In the genomic region with DNA sequence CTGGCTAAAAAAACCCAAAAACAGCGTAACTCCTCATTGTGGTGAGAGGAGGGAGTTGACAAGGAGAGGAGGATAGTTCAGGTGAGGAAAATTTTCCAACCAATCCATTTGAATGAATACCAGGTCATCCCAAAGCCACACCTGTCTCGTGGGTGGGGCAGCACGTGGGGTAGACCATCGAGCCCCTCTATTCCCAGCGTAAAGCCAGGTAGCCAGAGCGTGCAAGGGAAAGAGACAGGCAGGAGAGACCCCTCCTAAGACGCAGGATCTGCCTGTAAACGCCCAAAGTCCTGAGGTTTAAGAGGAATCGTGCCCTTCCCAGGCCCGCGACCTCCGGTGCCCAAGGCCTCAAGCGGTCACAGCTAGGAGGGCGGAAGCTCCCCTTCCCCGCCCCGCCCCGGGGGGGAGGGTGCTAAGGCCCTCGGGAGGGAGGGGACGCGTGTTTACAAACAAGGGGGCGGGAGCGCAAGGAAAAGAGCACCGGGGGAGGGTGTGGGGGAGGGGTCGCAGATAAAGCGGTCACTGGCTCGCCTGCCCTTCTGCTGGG, we compare ENCODE assay signal across 1 cellular context.
TF ChIP-seq lines count a peak whose summit lies in the region.

No MANE protein-coding gene starts in this region.

TF ChIP-seq in HepG2, 621 proteins besides CTCF, POLR2A, EP300 and RAD21 (continued from another document and continues in another):
- TF ChIP-seq, protein P1, sequence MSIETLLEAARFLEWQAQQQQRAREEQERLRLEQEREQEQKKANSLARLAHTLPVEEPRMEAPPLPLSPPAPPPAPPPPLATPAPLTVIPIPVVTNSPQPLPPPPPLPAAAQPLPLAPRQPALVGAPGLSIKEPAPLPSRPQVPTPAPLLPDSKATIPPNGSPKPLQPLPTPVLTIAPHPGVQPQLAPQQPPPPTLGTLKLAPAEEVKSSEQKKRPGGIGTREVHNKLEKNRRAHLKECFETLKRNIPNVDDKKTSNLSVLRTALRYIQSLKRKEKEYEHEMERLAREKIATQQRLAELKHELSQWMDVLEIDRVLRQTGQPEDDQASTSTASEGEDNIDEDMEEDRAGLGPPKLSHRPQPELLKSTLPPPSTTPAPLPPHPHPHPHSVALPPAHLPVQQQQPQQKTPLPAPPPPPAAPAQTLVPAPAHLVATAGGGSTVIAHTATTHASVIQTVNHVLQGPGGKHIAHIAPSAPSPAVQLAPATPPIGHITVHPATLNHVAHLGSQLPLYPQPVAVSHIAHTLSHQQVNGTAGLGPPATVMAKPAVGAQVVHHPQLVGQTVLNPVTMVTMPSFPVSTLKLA (IDR thresholded peaks at IDR 0.05), result peak; percentile 43
- TF ChIP-seq NCOR1 (IDR thresholded peaks at IDR 0.05; ENCODE audit: borderline replicate concordance, low read length) (peak; percentile 61; the same call in 1 of the 2 replicates), BCL6 (CRISPR knock-in tag; IDR thresholded peaks at IDR 0.05) (peak; percentile 55; the same call in 1 of the 2 replicates), MAZ (IDR thresholded peaks at IDR 0.05; ENCODE audit: borderline replicate concordance, low read depth, low read length) (peak; percentile 98), MAZ (CRISPR knock-in tag; IDR thresholded peaks at IDR 0.05; ENCODE audit: low read depth) (no peak; the same call in 1 of the 2 replicates), ZNF543 (CRISPR knock-in tag; IDR thresholded peaks at IDR 0.05) (no peak), RXRB (CRISPR knock-in tag; IDR thresholded peaks at IDR 0.05; ENCODE audit: borderline replicate concordance) (no peak; the same call in 1 of the 2 replicates), NR2F1 (CRISPR knock-in tag; IDR thresholded peaks at IDR 0.05) (peak in 1 of 2 experiments; percentile 54; a peak in 2 of 4 replicates), MEF2D (CRISPR knock-in tag; IDR thresholded peaks at IDR 0.05) (0 out of 2 replicates have a peak, but pooled peaks have one; percentile 11), PLRG1 (conservative IDR thresholded peaks at IDR 0.05) (no peak), ZNF264 (CRISPR knock-in tag; IDR thresholded peaks at IDR 0.05) (no peak), ZNF354B (CRISPR knock-in tag; IDR thresholded peaks at IDR 0.05) (no peak; the same call in 1 of the 2 replicates), KDM1A (CRISPR knock-in tag; IDR thresholded peaks at IDR 0.05) (no peak), ZBTB1 (CRISPR knock-in tag; IDR thresholded peaks at IDR 0.05; ENCODE audit: borderline replicate concordance) (no peak), PAWR (CRISPR knock-in tag; IDR thresholded peaks at IDR 0.05; ENCODE audit: borderline replicate concordance) (peak; percentile 84; the same call in 1 of the 2 replicates), FOXC1 (CRISPR knock-in tag; IDR thresholded peaks at IDR 0.05; ENCODE audit: borderline replicate concordance) (0 out of 2 replicates have a peak, but pooled peaks have one; percentile 86), ZNF775 (CRISPR knock-in tag; IDR thresholded peaks at IDR 0.05; ENCODE audit: borderline replicate concordance) (no peak), SIX1 (CRISPR knock-in tag; IDR thresholded peaks at IDR 0.05; ENCODE audit: borderline replicate concordance) (no peak), TRIM24 (CRISPR knock-in tag; IDR thresholded peaks at IDR 0.05) (no peak), MZF1 (CRISPR knock-in tag; IDR thresholded peaks at IDR 0.05; ENCODE audit: borderline replicate concordance) (peak; percentile 53; the same call in 1 of the 2 replicates), RXRA (CRISPR knock-in tag; IDR thresholded peaks at IDR 0.05) (peak; percentile 64; the same call in 1 of the 2 replicates), NFATC3 (CRISPR knock-in tag; IDR thresholded peaks at IDR 0.05) (no peak), MLLT10 (CRISPR knock-in tag; IDR thresholded peaks at IDR 0.05) (no peak), ZMYM2 (CRISPR knock-in tag; IDR thresholded peaks at IDR 0.05) (no peak), JARID2 (CRISPR knock-in tag; IDR thresholded peaks at IDR 0.05; ENCODE audit: insufficient replicate concordance) (peak; percentile 16), KLF9 (CRISPR knock-in tag; IDR thresholded peaks at IDR 0.05; ENCODE audit: low read depth) (0 out of 2 replicates have a peak, but pooled peaks have one; percentile 17), ZNF879 (CRISPR knock-in tag; IDR thresholded peaks at IDR 0.05) (0 out of 2 replicates have a peak, but pooled peaks have one; percentile 75), ZBTB3 (CRISPR knock-in tag; IDR thresholded peaks at IDR 0.05; ENCODE audit: borderline replicate concordance, low read depth) (peak; percentile 88), ZNF430 (CRISPR knock-in tag; IDR thresholded peaks at IDR 0.05) (peak; percentile 7; the same call in 1 of the 2 replicates), REL (CRISPR knock-in tag; conservative IDR thresholded peaks at IDR 0.05) (peak; percentile 77), ZBTB7B (CRISPR knock-in tag; IDR thresholded peaks at IDR 0.05) (peak; percentile 56; the same call in 1 of the 2 replicates), ZNF619 (CRISPR knock-in tag; IDR thresholded peaks at IDR 0.05) (no peak), SP140L (CRISPR knock-in tag; IDR thresholded peaks at IDR 0.05; ENCODE audit: borderline replicate concordance) (no peak), RARA (CRISPR knock-in tag; IDR thresholded peaks at IDR 0.05) (peak; percentile 76), MAFF (IDR thresholded peaks at IDR 0.05; ENCODE audit: low read depth, low read length) (no peak), HCFC1 (IDR thresholded peaks at IDR 0.05; ENCODE audit: low read depth, low read length) (no peak), SRSF4 (IDR thresholded peaks at IDR 0.05; ENCODE audit: low read depth, low read length, poor library complexity, severe bottlenecking) (no peak), ZNF292 (CRISPR knock-in tag; IDR thresholded peaks at IDR 0.05; ENCODE audit: borderline replicate concordance, low read depth) (peak; percentile 20; the same call in 1 of the 2 replicates), EED (CRISPR knock-in tag; IDR thresholded peaks at IDR 0.05) (no peak), ATAD3A (CRISPR knock-in tag; IDR thresholded peaks at IDR 0.05) (no peak), SPEN (CRISPR knock-in tag; IDR thresholded peaks at IDR 0.05; ENCODE audit: low read depth) (no peak)
- TF ChIP-seq, protein P2, sequence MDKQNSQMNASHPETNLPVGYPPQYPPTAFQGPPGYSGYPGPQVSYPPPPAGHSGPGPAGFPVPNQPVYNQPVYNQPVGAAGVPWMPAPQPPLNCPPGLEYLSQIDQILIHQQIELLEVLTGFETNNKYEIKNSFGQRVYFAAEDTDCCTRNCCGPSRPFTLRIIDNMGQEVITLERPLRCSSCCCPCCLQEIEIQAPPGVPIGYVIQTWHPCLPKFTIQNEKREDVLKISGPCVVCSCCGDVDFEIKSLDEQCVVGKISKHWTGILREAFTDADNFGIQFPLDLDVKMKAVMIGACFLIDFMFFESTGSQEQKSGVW (CRISPR knock-in tag; IDR thresholded peaks at IDR 0.05; ENCODE audit: borderline replicate concordance), result no peak
- TF ChIP-seq, protein P3, sequence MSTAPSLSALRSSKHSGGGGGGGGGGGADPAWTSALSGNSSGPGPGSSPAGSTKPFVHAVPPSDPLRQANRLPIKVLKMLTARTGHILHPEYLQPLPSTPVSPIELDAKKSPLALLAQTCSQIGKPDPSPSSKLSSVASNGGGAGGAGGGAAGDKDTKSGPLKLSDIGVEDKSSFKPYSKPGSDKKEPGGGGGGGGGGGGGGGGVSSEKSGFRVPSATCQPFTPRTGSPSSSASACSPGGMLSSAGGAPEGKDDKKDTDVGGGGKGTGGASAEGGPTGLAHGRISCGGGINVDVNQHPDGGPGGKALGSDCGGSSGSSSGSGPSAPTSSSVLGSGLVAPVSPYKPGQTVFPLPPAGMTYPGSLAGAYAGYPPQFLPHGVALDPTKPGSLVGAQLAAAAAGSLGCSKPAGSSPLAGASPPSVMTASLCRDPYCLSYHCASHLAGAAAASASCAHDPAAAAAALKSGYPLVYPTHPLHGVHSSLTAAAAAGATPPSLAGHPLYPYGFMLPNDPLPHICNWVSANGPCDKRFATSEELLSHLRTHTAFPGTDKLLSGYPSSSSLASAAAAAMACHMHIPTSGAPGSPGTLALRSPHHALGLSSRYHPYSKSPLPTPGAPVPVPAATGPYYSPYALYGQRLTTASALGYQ (CRISPR knock-in tag; IDR thresholded peaks at IDR 0.05), result peak; percentile 77
- TF ChIP-seq, protein P4, sequence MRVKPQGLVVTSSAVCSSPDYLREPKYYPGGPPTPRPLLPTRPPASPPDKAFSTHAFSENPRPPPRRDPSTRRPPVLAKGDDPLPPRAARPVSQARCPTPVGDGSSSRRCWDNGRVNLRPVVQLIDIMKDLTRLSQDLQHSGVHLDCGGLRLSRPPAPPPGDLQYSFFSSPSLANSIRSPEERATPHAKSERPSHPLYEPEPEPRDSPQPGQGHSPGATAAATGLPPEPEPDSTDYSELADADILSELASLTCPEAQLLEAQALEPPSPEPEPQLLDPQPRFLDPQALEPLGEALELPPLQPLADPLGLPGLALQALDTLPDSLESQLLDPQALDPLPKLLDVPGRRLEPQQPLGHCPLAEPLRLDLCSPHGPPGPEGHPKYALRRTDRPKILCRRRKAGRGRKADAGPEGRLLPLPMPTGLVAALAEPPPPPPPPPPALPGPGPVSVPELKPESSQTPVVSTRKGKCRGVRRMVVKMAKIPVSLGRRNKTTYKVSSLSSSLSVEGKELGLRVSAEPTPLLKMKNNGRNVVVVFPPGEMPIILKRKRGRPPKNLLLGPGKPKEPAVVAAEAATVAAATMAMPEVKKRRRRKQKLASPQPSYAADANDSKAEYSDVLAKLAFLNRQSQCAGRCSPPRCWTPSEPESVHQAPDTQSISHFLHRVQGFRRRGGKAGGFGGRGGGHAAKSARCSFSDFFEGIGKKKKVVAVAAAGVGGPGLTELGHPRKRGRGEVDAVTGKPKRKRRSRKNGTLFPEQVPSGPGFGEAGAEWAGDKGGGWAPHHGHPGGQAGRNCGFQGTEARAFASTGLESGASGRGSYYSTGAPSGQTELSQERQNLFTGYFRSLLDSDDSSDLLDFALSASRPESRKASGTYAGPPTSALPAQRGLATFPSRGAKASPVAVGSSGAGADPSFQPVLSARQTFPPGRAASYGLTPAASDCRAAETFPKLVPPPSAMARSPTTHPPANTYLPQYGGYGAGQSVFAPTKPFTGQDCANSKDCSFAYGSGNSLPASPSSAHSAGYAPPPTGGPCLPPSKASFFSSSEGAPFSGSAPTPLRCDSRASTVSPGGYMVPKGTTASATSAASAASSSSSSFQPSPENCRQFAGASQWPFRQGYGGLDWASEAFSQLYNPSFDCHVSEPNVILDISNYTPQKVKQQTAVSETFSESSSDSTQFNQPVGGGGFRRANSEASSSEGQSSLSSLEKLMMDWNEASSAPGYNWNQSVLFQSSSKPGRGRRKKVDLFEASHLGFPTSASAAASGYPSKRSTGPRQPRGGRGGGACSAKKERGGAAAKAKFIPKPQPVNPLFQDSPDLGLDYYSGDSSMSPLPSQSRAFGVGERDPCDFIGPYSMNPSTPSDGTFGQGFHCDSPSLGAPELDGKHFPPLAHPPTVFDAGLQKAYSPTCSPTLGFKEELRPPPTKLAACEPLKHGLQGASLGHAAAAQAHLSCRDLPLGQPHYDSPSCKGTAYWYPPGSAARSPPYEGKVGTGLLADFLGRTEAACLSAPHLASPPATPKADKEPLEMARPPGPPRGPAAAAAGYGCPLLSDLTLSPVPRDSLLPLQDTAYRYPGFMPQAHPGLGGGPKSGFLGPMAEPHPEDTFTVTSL (CRISPR knock-in tag; IDR thresholded peaks at IDR 0.05; ENCODE audit: borderline replicate concordance), result no peak
- TF ChIP-seq, protein P5, sequence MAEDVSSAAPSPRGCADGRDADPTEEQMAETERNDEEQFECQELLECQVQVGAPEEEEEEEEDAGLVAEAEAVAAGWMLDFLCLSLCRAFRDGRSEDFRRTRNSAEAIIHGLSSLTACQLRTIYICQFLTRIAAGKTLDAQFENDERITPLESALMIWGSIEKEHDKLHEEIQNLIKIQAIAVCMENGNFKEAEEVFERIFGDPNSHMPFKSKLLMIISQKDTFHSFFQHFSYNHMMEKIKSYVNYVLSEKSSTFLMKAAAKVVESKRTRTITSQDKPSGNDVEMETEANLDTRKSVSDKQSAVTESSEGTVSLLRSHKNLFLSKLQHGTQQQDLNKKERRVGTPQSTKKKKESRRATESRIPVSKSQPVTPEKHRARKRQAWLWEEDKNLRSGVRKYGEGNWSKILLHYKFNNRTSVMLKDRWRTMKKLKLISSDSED (CRISPR knock-in tag; IDR thresholded peaks at IDR 0.05), result no peak
- TF ChIP-seq, protein P6, sequence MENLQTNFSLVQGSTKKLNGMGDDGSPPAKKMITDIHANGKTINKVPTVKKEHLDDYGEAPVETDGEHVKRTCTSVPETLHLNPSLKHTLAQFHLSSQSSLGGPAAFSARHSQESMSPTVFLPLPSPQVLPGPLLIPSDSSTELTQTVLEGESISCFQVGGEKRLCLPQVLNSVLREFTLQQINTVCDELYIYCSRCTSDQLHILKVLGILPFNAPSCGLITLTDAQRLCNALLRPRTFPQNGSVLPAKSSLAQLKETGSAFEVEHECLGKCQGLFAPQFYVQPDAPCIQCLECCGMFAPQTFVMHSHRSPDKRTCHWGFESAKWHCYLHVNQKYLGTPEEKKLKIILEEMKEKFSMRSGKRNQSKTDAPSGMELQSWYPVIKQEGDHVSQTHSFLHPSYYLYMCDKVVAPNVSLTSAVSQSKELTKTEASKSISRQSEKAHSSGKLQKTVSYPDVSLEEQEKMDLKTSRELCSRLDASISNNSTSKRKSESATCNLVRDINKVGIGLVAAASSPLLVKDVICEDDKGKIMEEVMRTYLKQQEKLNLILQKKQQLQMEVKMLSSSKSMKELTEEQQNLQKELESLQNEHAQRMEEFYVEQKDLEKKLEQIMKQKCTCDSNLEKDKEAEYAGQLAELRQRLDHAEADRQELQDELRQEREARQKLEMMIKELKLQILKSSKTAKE (CRISPR knock-in tag; IDR thresholded peaks at IDR 0.05; ENCODE audit: borderline replicate concordance), result 0 out of 2 replicates have a peak, but pooled peaks have one; percentile 77
- TF ChIP-seq, protein P7, sequence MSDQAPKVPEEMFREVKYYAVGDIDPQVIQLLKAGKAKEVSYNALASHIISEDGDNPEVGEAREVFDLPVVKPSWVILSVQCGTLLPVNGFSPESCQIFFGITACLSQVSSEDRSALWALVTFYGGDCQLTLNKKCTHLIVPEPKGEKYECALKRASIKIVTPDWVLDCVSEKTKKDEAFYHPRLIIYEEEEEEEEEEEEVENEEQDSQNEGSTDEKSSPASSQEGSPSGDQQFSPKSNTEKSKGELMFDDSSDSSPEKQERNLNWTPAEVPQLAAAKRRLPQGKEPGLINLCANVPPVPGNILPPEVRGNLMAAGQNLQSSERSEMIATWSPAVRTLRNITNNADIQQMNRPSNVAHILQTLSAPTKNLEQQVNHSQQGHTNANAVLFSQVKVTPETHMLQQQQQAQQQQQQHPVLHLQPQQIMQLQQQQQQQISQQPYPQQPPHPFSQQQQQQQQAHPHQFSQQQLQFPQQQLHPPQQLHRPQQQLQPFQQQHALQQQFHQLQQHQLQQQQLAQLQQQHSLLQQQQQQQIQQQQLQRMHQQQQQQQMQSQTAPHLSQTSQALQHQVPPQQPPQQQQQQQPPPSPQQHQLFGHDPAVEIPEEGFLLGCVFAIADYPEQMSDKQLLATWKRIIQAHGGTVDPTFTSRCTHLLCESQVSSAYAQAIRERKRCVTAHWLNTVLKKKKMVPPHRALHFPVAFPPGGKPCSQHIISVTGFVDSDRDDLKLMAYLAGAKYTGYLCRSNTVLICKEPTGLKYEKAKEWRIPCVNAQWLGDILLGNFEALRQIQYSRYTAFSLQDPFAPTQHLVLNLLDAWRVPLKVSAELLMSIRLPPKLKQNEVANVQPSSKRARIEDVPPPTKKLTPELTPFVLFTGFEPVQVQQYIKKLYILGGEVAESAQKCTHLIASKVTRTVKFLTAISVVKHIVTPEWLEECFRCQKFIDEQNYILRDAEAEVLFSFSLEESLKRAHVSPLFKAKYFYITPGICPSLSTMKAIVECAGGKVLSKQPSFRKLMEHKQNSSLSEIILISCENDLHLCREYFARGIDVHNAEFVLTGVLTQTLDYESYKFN (CRISPR knock-in tag; conservative IDR thresholded peaks at IDR 0.05), result peak; percentile 88
